Comparison of ENCODE assay signal across 9 cellular contexts in genomic region chr18:46623541-46623940, GRCh38. TPM values are rescaled to one million over a fixed set of nuclear protein-coding genes. Genes with fewer than 3 reads are reported as not detected.
DNase-seq lines count a peak whose midpoint lies in the region; ATAC-seq, FAIRE-seq and TF ChIP-seq lines count a peak whose summit lies in the region.
"Had no signal": no experiment of that assay in that cellular context is flagged by ENCODE, and none has a peak within 500 bp of the region (broad histone marks: within the 10 kb centered on the region; RNA-seq: fewer than 3 reads in every experiment).

No MANE protein-coding gene starts in this region.

- DNase-seq in activated CD4-positive, alpha-beta T cell treated with anti-CD3 and anti-CD28 coated beads for 48 hours, result peak; percentile 42
- no peak for DNase-seq in activated CD4-positive, alpha-beta T cell treated with anti-CD3 and anti-CD28 coated beads for 1 hour
- DNase-seq in activated naive CD4-positive, alpha-beta T cell (lab: John Stamatoyannopoulos, UW), result peak in 3 of 4 experiments; percentile 1 to 28 (median 10)
- no peak for DNase-seq in HepG2 (ENCODE audit: low spot score)
- no peak for DNase-seq in retina
- DNase-seq in COLO668 (lab: John Stamatoyannopoulos, UW; ENCODE audit: unreplicated experiment), result no peak

- H3K27ac ChIP-seq in HepG2 (ENCODE audit: extremely low read length, insufficient read depth, low read length) (no peak overlapping the region), temporal lobe (ENCODE audit: low read depth, low read length) (peak overlapping the region; percentile 61)

- H3K36me3 ChIP-seq in HepG2 (replicated peaks in 1 of 2; ENCODE audit: control insufficient read depth in 1 of 2, insufficient read depth in 2 of 2, low read length in 2 of 2), result no peaks in the 10 kb centered on the region

- CTCF ChIA-PET in HepG2 (lab: Yijun Ruan, JAX; ENCODE audit: low intra/inter-chr PET ratio, low total read pairs), result no interaction called here

- POLR2A ChIA-PET in HepG2 (lab: Yijun Ruan, JAX), result no interaction called here

- H3K9ac ChIP-seq in HepG2 (ENCODE audit: insufficient read depth, low read depth, low read length), result no peak overlapping the region

- H3K9me3 ChIP-seq in HepG2 (ENCODE audit: low read length), result no peaks in the 10 kb centered on the region

- in situ Hi-C loops in HepG2 (cut with HindIII; ENCODE audit: extremely low pct_ligation_motif_present, low pct_unique_long_range_greater_than_20kb), result no loop called here

- no peak overlapping the region for H2AFZ ChIP-seq in HepG2 (ENCODE audit: low read length)

- H3K27me3 ChIP-seq in HepG2 (ENCODE audit: control insufficient read depth in 1 of 2, insufficient read depth in 2 of 2, low read length in 2 of 2), result peaks cover 0 to 2% of the 10 kb centered on the region in 2 experiments; a peak in 1 of 5 replicates

- 41% methylated on average over 7 of the region's 10 CpGs for WGBS in HepG2 (ENCODE audit: low lambda C conversion rate)

- BruUV-seq in HepG2 (replicated peaks; lab: Mats Ljungman, UMichigan), result no TSS peak

- no peak for TF ChIP-seq CTCF in HepG2 (CRISPR knock-in tag; IDR thresholded peaks at IDR 0.05)

- H3K4me1 ChIP-seq in HepG2 (ENCODE audit: insufficient read depth, low read length), result peaks cover 7% of the 10 kb centered on the region; the same call in 1 of the 2 replicates

- intact Hi-C loops in HepG2 (cut with micrococcal nuclease; ENCODE audit: unreplicated experiment), result no loop called here

- FAIRE-seq in HepG2 (lab: Jason Lieb, UNC), result no peak

- no peaks in the 10 kb centered on the region for H3K79me2 ChIP-seq in HepG2 (ENCODE audit: insufficient read depth, low read length)

- TF ChIP-seq RAD21 in HepG2 (CRISPR knock-in tag; IDR thresholded peaks at IDR 0.05), result no peak

- no peak overlapping the region for H3K4me2 ChIP-seq in HepG2 (ENCODE audit: low read depth, low read length)

- ATAC-seq in HepG2 (no peak), GM18502 (IDR thresholded peaks at IDR 0.05; ENCODE audit: poor library complexity, unreplicated experiment) (no peak)

- no peaks in the 10 kb centered on the region for H4K20me1 ChIP-seq in HepG2 (ENCODE audit: insufficient read depth, low read length)

- TF ChIP-seq EP300 in HepG2 (IDR thresholded peaks at IDR 0.05; ENCODE audit: low read depth in 2 of 2, low read length in 2 of 2), result no peak
- TF ChIP-seq EP300 in HepG2 (CRISPR knock-in tag; IDR thresholded peaks at IDR 0.05; ENCODE audit: borderline replicate concordance), result no peak

- no peak overlapping the region for H3K4me3 ChIP-seq in HepG2 (replicated peaks in 1 of 3; ENCODE audit: insufficient read depth in 1 of 3, low read depth in 2 of 3, low read length in 3 of 3)

- no peak for TF ChIP-seq POLR2A in HepG2 (IDR thresholded peaks at IDR 0.05; ENCODE audit: insufficient read depth in 1 of 2, low read depth in 2 of 2, low read length in 2 of 2)

TF ChIP-seq in HepG2, 621 proteins besides CTCF, POLR2A, EP300 and RAD21:
- TF ChIP-seq GABPA (IDR thresholded peaks at IDR 0.05; ENCODE audit: low read depth, low read length), result peak; percentile 19; the same call in 1 of the 2 replicates
- TF ChIP-seq GABPA (CRISPR knock-in tag; IDR thresholded peaks at IDR 0.05; ENCODE audit: low read depth), result no peak
- no peak for TF ChIP-seq ZMAT5 (CRISPR knock-in tag; IDR thresholded peaks at IDR 0.05; ENCODE audit: borderline replicate concordance, low read depth)

RNA-seq across cellular contexts. Expression of gene LOXHD1, which starts 33.5 kb away (rescaled TPM):
- not detected in 2 replicates for total RNA-seq in HepG2 (2016; rRNA removed; fragmentation: Illumina TruSeq; extraction: Trizol)
- total RNA-seq in HepG2 (2016; cell fraction: cytosol; rRNA removed; fragmentation: Illumina TruSeq; extraction: Trizol; ENCODE audit: low read depth), result not detected in 2 replicates
- not detected in 2 replicates for total RNA-seq in HepG2 (2016; cell fraction: insoluble cytoplasmic fraction; rRNA removed; fragmentation: Illumina TruSeq; extraction: Trizol)
- not detected in 2 replicates for total RNA-seq in HepG2 (2016; cell fraction: membrane; rRNA removed; fragmentation: Illumina TruSeq; extraction: Trizol)
- not detected in 2 replicates for total RNA-seq in HepG2 (2016; cell fraction: nucleus; rRNA removed; fragmentation: Illumina TruSeq; extraction: Trizol)
- not detected in 2 replicates for polyA plus RNA-seq in HepG2 (2011; rRNA removed)
- polyA plus RNA-seq in HepG2 (2011; cell fraction: cytosol; rRNA removed), result not detected in 2 replicates
- not detected in 2 replicates for polyA plus RNA-seq in HepG2 (2011; cell fraction: nucleus; rRNA removed)
- not detected in 2 replicates for polyA plus RNA-seq in HepG2 (2012)
- polyA plus RNA-seq in HepG2 (2016; cell fraction: cytosol; fragmentation: Illumina TruSeq; extraction: Trizol; ENCODE audit: low read depth), result not detected in 2 replicates
- polyA plus RNA-seq in HepG2 (2016; cell fraction: insoluble cytoplasmic fraction; fragmentation: Illumina TruSeq; extraction: Trizol; ENCODE audit: low read depth), result not detected in 2 replicates
- not detected in 2 replicates for polyA plus RNA-seq in HepG2 (2016; cell fraction: membrane; fragmentation: Illumina TruSeq; extraction: Trizol; ENCODE audit: low read depth)
- polyA plus RNA-seq in HepG2 (2016; cell fraction: nucleus; fragmentation: Illumina TruSeq; extraction: Trizol; ENCODE audit: insufficient read depth, low read depth), result not detected in 2 replicates
- polyA minus RNA-seq in HepG2 (2011; rRNA and poly(A)+ RNA removed; ENCODE audit: low replicate concordance), result not detected in 2 replicates
- not detected in 2 replicates for polyA minus RNA-seq in HepG2 (2011; cell fraction: cytosol; rRNA and poly(A)+ RNA removed)
- not detected in 2 replicates for polyA minus RNA-seq in HepG2 (2011; cell fraction: nucleus; rRNA and poly(A)+ RNA removed)
- 0.25 TPM for total RNA-seq in temporal lobe
- total RNA-seq: neural crest cell had no signal

Comparison
In these comparisons a context has a peak if more than half of its experiments do, and no peak if none do; other contexts are left out.
1. DNase-seq: peak in activated CD4-positive, alpha-beta T cell treated with anti-CD3 and anti-CD28 coated beads for 48 hours (single experiment) and activated naive CD4-positive, alpha-beta T cell (3 of 4); none in activated CD4-positive, alpha-beta T cell treated with anti-CD3 and anti-CD28 coated beads for 1 hour (single experiment), HepG2 (single experiment), retina (single experiment) and COLO668 (single experiment).